ENCODE assay signal across 10 cellular contexts in the genomic region with DNA sequence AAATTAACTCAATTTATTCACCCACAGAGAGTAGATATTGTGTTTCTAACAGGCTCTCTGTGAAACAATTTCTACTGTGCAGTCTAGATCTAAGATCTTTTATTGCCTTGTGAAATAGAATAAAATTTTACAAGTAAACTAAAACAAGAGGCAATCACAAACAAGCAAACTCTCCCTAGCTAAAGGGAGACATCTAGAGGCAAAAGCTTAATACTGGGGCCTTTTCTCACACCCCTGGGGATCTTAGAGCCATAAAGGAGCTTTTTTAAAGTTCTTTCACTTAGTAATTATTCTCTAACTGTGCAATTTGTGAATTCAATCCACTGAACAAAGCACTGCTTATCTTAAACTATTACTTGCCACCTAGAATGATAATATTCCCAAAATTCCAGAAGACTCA. TPM values are rescaled to one million over a fixed set of nuclear protein-coding genes. Genes with fewer than 3 reads are reported as not detected.
DNase-seq lines count a peak whose midpoint lies in the region; ATAC-seq and TF ChIP-seq lines count a peak whose summit lies in the region.
"Had no signal": no experiment of that assay in that cellular context is flagged by ENCODE, and none has a peak within 500 bp of the region (broad histone marks: within the 10 kb centered on the region; RNA-seq: fewer than 3 reads in every experiment).

No MANE protein-coding gene starts in this region.

- peaks cover 17% of the 10 kb centered on the region for H3K36me3 Mint-ChIP-seq in T-helper 17 cell (ENCODE audit: low read depth)

- no peaks in the 10 kb centered on the region for H3K4me1 Mint-ChIP-seq in T-helper 17 cell

- TF ChIP-seq CTCF in left ventricle myocardium inferior (IDR thresholded peaks at IDR 0.05; ENCODE audit: borderline replicate concordance) (peak; percentile 38), Panc1 (IDR thresholded peaks at IDR 0.05) (peak; percentile 66; the same call in 1 of the 2 replicates), epithelial cell of proximal tubule (conservative IDR thresholded peaks at IDR 0.05; ENCODE audit: low read depth, low read length) (peak; percentile 66)

- BruUV-seq in Panc1 (replicated peaks; lab: Mats Ljungman, UMichigan) = no TSS peak

- in situ Hi-C loops in Panc1 (cut with HindIII; ENCODE audit: low pct_unique_long_range_greater_than_20kb, low sequenced_read_pairs) = no loop called here

- CTCF ChIA-PET in Panc1 (lab: Charles Lee) = interaction anchor here (0.6 to 0.7 kb wide), 3 partner anchors 41 to 412 kb away, joined by 4 to 12 read pairs (median 5); no protein-coding TSS in a partner anchor

- DNase-seq in left ventricle myocardium inferior (no peak), Right ventricle myocardium inferior (ENCODE audit: missing footprints) (no peak), Panc1 (ENCODE audit: low read depth, low spot score) (no peak), epithelial cell of proximal tubule (ENCODE audit: low read depth) (no peak), MG63 (no peak), T-helper 17 cell (no peak), cortex of kidney (lab: John Stamatoyannopoulos, UW) (no peak)
- DNase-seq in activated naive CD4-positive, alpha-beta T cell treated with anti-CD3 and anti-CD28 coated beads, Interleukin-2, amount 50 U/mL, for 16 hours = no peak
- DNase-seq: activated naive CD4-positive, alpha-beta T cell; Caco-2 had no signal

- peaks cover 90% of the 10 kb centered on the region for H3K36me3 ChIP-seq in left ventricle myocardium inferior
- H3K36me3 ChIP-seq in Panc1 (ENCODE audit: control insufficient read depth, insufficient read depth, low read length) = peaks cover 7% of the 10 kb centered on the region; the same call in 1 of the 2 replicates
- H3K36me3 ChIP-seq in MG63 = peaks cover 20% of the 10 kb centered on the region

- H3K4me3 Mint-ChIP-seq in T-helper 17 cell = no peak overlapping the region

- H3K27ac ChIP-seq in left ventricle myocardium inferior (replicated peaks) (no peak overlapping the region), Panc1 (ENCODE audit: low read length) (no peak overlapping the region)

- intact Hi-C loops in left ventricle myocardium inferior (cut with micrococcal nuclease) (no loop called here), Right ventricle myocardium inferior (cut with DNase I) (no loop called here), Panc1 (cut with micrococcal nuclease; ENCODE audit: unreplicated experiment) (no loop called here)

- no peaks in the 10 kb centered on the region for H3K4me1 ChIP-seq in left ventricle myocardium inferior
- no peaks in the 10 kb centered on the region for H3K4me1 ChIP-seq in Panc1 (ENCODE audit: control insufficient read depth, insufficient read depth, low read length)
- H3K4me1 ChIP-seq: Caco-2 had no signal

- ATAC-seq in Right ventricle myocardium inferior = no peak
- ATAC-seq in Panc1 = no peak
- ATAC-seq in T-helper 17 cell = no peak

- H3K27me3 ChIP-seq in left ventricle myocardium inferior (ENCODE audit: low read depth) (no peaks in the 10 kb centered on the region), Panc1 (ENCODE audit: control insufficient read depth, insufficient read depth, low read length) (no peaks in the 10 kb centered on the region), MG63 (no peaks in the 10 kb centered on the region)

- H3K27me3 Mint-ChIP-seq in T-helper 17 cell = no peaks in the 10 kb centered on the region

- no peak overlapping the region for H3K27ac Mint-ChIP-seq in T-helper 17 cell

- H3K4me3 ChIP-seq in left ventricle myocardium inferior (no peak overlapping the region), Panc1 (ENCODE audit: low read depth in 2 of 2, low read length in 2 of 2) (no peak overlapping the region), epithelial cell of proximal tubule (ENCODE audit: low read depth, low read length) (no peak overlapping the region), MG63 (no peak overlapping the region)

- POLR2A ChIA-PET in Panc1 (lab: Charles Lee) = interaction anchor here (0.6 to 0.7 kb wide), 2 partner anchors 25 to 280 kb away, joined by 3 read pairs; no protein-coding TSS in a partner anchor

- H3K9me3 ChIP-seq in left ventricle myocardium inferior (replicated peaks) = no peaks in the 10 kb centered on the region
- H3K9me3 ChIP-seq in Panc1 (ENCODE audit: control insufficient read depth, insufficient read depth, low read depth, low read length) = no peaks in the 10 kb centered on the region
- no peaks in the 10 kb centered on the region for H3K9me3 ChIP-seq in MG63
- H3K9me3 ChIP-seq in T-helper 17 cell (ENCODE audit: control insufficient read depth, low read length, poor library complexity, severe bottlenecking) = no peaks in the 10 kb centered on the region
- H3K9me3 ChIP-seq: Caco-2 had no signal

RNA-seq across cellular contexts. Expression of a gene that starts 19.7 kb away (rescaled TPM):
- total RNA-seq in left ventricle myocardium inferior (14.4 TPM), Right ventricle myocardium inferior (14.5 TPM), Panc1 (2021; ENCODE audit: unreplicated experiment) (27.1 TPM), epithelial cell of proximal tubule (19.2 and 29.8 TPM in 2 replicates), T-helper 17 cell (10 to 100 TPM; 22.7 to 33.9 TPM)
- 23.7 TPM for polyA plus RNA-seq in Panc1 (2012; ENCODE audit: insufficient read length)
- total RNA-seq in MG63 (2014; rRNA removed; shearing (Covaris generic); ENCODE audit: low replicate concordance) = 16.4 and 23.6 TPM in 2 replicates

RNA-seq across cellular contexts. Expression of a gene that starts 27.3 kb away (rescaled TPM):
- total RNA-seq in left ventricle myocardium inferior (0.93 TPM), Right ventricle myocardium inferior (1.2 TPM), Panc1 (2021; ENCODE audit: unreplicated experiment) (4.1 TPM), epithelial cell of proximal tubule (1.1 and 3.8 TPM in 2 replicates), T-helper 17 cell (1 to 10 TPM; 2.5 to 3.1 TPM)
- polyA plus RNA-seq in Panc1 (2012; ENCODE audit: insufficient read length) = 3.6 TPM
- total RNA-seq in MG63 (2014; rRNA removed; shearing (Covaris generic); ENCODE audit: low replicate concordance) = 2.3 and 2.5 TPM in 2 replicates

RNA-seq across cellular contexts. Expression of a gene that starts 27.7 kb away (rescaled TPM):
- total RNA-seq in left ventricle myocardium inferior (26.0 TPM), Right ventricle myocardium inferior (27.2 TPM), Panc1 (2021; ENCODE audit: unreplicated experiment) (16.6 TPM), epithelial cell of proximal tubule (20.0 and 29.5 TPM in 2 replicates), T-helper 17 cell (10 to 100 TPM; 19.0 to 23.8 TPM)
- 19.5 TPM for polyA plus RNA-seq in Panc1 (2012; ENCODE audit: insufficient read length)
- total RNA-seq in MG63 (2014; rRNA removed; shearing (Covaris generic); ENCODE audit: low replicate concordance) = 11.3 and 27.4 TPM in 2 replicates

RNA-seq across cellular contexts. Expression of a gene that starts 59.9 kb away (rescaled TPM):
- 6,704 TPM for total RNA-seq in left ventricle myocardium inferior
- total RNA-seq in Right ventricle myocardium inferior = 7,453 TPM
- total RNA-seq in Panc1 (2021; ENCODE audit: unreplicated experiment) = 0.59 TPM
- polyA plus RNA-seq in Panc1 (2012; ENCODE audit: insufficient read length) = 0.91 TPM
- 5.9 and 25.8 TPM in 2 replicates for total RNA-seq in epithelial cell of proximal tubule
- 0.67 and 15.7 TPM in 2 replicates for total RNA-seq in MG63 (2014; rRNA removed; shearing (Covaris generic); ENCODE audit: low replicate concordance)
- not detected for total RNA-seq in T-helper 17 cell
